1 cellular context compared by ENCODE assay signal in the genomic region with DNA sequence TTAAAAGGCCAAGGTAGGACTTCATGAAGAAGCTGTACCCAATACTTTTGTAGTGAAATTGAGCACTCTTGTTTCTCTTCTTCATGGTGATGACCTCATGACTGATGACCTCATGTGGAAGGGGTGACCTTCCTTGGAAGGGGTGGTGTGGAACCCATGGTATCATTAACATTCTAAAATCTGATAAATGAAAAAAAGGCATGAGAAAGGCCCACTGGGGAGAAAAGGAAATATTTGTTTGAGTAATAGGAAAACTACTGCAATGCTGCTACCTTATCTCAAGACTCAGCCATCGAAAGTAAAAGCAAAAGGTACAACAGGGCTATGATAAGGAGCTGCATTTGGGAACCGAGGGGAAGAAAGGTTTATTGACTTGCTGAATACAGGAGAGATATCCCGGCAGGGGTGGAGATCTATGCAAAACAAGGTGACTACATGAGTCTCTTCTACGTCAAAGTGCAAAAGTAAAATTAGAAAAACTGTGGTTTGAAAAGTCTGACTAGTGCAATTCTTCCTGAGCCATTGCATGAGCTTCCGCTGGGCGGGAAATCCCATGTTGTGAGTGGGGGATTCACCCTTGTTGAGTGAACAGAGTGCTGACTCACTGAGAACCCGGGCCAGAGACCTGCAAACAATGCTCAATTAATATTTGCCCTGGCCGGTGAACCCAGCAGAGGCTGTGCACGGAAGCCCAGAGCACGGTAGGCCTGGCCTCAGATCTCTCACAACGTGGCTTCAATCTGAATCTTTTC.
TF ChIP-seq lines count a peak whose summit lies in the region.

No MANE protein-coding gene starts in this region.

TF ChIP-seq in HepG2, 621 proteins besides CTCF, POLR2A, EP300 and RAD21 (continued from another document and continues in another):
- no peak for TF ChIP-seq AFF4 (CRISPR knock-in tag; IDR thresholded peaks at IDR 0.05)
- TF ChIP-seq ZNF282 (IDR thresholded peaks at IDR 0.05; ENCODE audit: partially characterized antibody) = no peak
- TF ChIP-seq RARA (CRISPR knock-in tag; IDR thresholded peaks at IDR 0.05) = peak; percentile 84
- TF ChIP-seq, protein P1, sequence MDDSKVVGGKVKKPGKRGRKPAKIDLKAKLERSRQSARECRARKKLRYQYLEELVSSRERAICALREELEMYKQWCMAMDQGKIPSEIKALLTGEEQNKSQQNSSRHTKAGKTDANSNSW (CRISPR knock-in tag; IDR thresholded peaks at IDR 0.05; ENCODE audit: borderline replicate concordance) = peak; percentile 80; the same call in 1 of the 2 replicates
- TF ChIP-seq NR2F2 (IDR thresholded peaks at IDR 0.05; ENCODE audit: borderline replicate concordance, low read depth) = peak; percentile 61; the same call in 1 of the 2 replicates
- no peak for TF ChIP-seq SSRP1 (CRISPR knock-in tag; IDR thresholded peaks at IDR 0.05)
- TF ChIP-seq TGIF2 (CRISPR knock-in tag; IDR thresholded peaks at IDR 0.05) = no peak
- peak; percentile 44; the same call in 1 of the 2 replicates for TF ChIP-seq THAP11 (CRISPR knock-in tag; IDR thresholded peaks at IDR 0.05)
- peak; percentile 83; the same call in 1 of the 2 replicates for TF ChIP-seq ETV6 (CRISPR knock-in tag; conservative IDR thresholded peaks at IDR 0.05)
- no peak for TF ChIP-seq POLR2AphosphoS2 (IDR thresholded peaks at IDR 0.05; ENCODE audit: low read depth, low read length)
- peak; percentile 96 for TF ChIP-seq FOSL2 (CRISPR knock-in tag; IDR thresholded peaks at IDR 0.05)
- no peak for TF ChIP-seq PAF1 (CRISPR knock-in tag; IDR thresholded peaks at IDR 0.05)
- no peak for TF ChIP-seq ZNF510 (CRISPR knock-in tag; IDR thresholded peaks at IDR 0.05; ENCODE audit: low read depth)
- no peak for TF ChIP-seq ZNF17 (CRISPR knock-in tag; IDR thresholded peaks at IDR 0.05)
- TF ChIP-seq MAZ (IDR thresholded peaks at IDR 0.05; ENCODE audit: borderline replicate concordance, low read depth, low read length) = no peak
- TF ChIP-seq MAZ (CRISPR knock-in tag; IDR thresholded peaks at IDR 0.05; ENCODE audit: low read depth) = no peak; the same call in 1 of the 2 replicates
- TF ChIP-seq SRF (IDR thresholded peaks at IDR 0.05; ENCODE audit: low read depth, low read length) = no peak
- TF ChIP-seq ZNF331 (CRISPR knock-in tag; IDR thresholded peaks at IDR 0.05) = peak; percentile 73; the same call in 1 of the 2 replicates
- TF ChIP-seq ZNF256 (CRISPR knock-in tag; conservative IDR thresholded peaks at IDR 0.05) = no peak; the same call in 1 of the 2 replicates
- TF ChIP-seq SOX13 (IDR thresholded peaks at IDR 0.05) = peak; percentile 58; the same call in 1 of the 2 replicates
- peak in 1 of 2 experiments; percentile 86; a peak in 2 of 4 replicates for TF ChIP-seq SOX13 (CRISPR knock-in tag; conservative IDR thresholded peaks at IDR 0.05 in 1 of 2, IDR thresholded peaks at IDR 0.05 in 1 of 2)
- no peak for TF ChIP-seq CHD2 (IDR thresholded peaks at IDR 0.05; ENCODE audit: low read depth, low read length)
- peak; percentile 85; the same call in 1 of the 2 replicates for TF ChIP-seq FOSL1 (CRISPR knock-in tag; IDR thresholded peaks at IDR 0.05; ENCODE audit: borderline replicate concordance)
- TF ChIP-seq ZNF792 (CRISPR knock-in tag; IDR thresholded peaks at IDR 0.05) = peak; percentile 86
- TF ChIP-seq ZNF616 (CRISPR knock-in tag; IDR thresholded peaks at IDR 0.05; ENCODE audit: low read depth) = no peak
- 0 out of 2 replicates have a peak, but pooled peaks have one; percentile 35 for TF ChIP-seq ZSCAN31 (CRISPR knock-in tag; IDR thresholded peaks at IDR 0.05; ENCODE audit: low read depth)
- no peak for TF ChIP-seq KDM1A (CRISPR knock-in tag; IDR thresholded peaks at IDR 0.05)
- TF ChIP-seq, protein P2, sequence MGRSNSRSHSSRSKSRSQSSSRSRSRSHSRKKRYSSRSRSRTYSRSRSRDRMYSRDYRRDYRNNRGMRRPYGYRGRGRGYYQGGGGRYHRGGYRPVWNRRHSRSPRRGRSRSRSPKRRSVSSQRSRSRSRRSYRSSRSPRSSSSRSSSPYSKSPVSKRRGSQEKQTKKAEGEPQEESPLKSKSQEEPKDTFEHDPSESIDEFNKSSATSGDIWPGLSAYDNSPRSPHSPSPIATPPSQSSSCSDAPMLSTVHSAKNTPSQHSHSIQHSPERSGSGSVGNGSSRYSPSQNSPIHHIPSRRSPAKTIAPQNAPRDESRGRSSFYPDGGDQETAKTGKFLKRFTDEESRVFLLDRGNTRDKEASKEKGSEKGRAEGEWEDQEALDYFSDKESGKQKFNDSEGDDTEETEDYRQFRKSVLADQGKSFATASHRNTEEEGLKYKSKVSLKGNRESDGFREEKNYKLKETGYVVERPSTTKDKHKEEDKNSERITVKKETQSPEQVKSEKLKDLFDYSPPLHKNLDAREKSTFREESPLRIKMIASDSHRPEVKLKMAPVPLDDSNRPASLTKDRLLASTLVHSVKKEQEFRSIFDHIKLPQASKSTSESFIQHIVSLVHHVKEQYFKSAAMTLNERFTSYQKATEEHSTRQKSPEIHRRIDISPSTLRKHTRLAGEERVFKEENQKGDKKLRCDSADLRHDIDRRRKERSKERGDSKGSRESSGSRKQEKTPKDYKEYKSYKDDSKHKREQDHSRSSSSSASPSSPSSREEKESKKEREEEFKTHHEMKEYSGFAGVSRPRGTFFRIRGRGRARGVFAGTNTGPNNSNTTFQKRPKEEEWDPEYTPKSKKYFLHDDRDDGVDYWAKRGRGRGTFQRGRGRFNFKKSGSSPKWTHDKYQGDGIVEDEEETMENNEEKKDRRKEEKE (IDR thresholded peaks at IDR 0.05) = no peak
- no peak for TF ChIP-seq NR1H2 (CRISPR knock-in tag; IDR thresholded peaks at IDR 0.05; ENCODE audit: borderline replicate concordance, low read depth)
- TF ChIP-seq ZNF317 (CRISPR knock-in tag; IDR thresholded peaks at IDR 0.05) = peak; percentile 42; the same call in 1 of the 2 replicates
- peak; percentile 95 for TF ChIP-seq ETV5 (CRISPR knock-in tag; IDR thresholded peaks at IDR 0.05; ENCODE audit: borderline replicate concordance)
- TF ChIP-seq RXRA (CRISPR knock-in tag; IDR thresholded peaks at IDR 0.05) = peak; percentile 87
- TF ChIP-seq ATF1 (CRISPR knock-in tag; IDR thresholded peaks at IDR 0.05) = no peak; the same call in 1 of the 2 replicates
- TF ChIP-seq FOXA1 (IDR thresholded peaks at IDR 0.05) = no peak
- TF ChIP-seq FOXA1 (CRISPR knock-in tag; IDR thresholded peaks at IDR 0.05) = no peak
- TF ChIP-seq SAP130 (CRISPR knock-in tag; IDR thresholded peaks at IDR 0.05; ENCODE audit: low read depth) = peak; percentile 91
- no peak for TF ChIP-seq EZH2 (conservative IDR thresholded peaks at IDR 0.05; ENCODE audit: low read depth, low read length)
- 0 out of 2 replicates have a peak, but pooled peaks have one; percentile 29 for TF ChIP-seq ZHX2 (IDR thresholded peaks at IDR 0.05; ENCODE audit: low read depth)
- TF ChIP-seq ZHX2 (CRISPR knock-in tag; IDR thresholded peaks at IDR 0.05; ENCODE audit: borderline replicate concordance) = peak; percentile 80; the same call in 1 of the 2 replicates
- TF ChIP-seq MTF1 (CRISPR knock-in tag; IDR thresholded peaks at IDR 0.05) = no peak
- peak; percentile 57; the same call in 1 of the 2 replicates for TF ChIP-seq ZNF143 (CRISPR knock-in tag; IDR thresholded peaks at IDR 0.05)
- TF ChIP-seq, protein P3, sequence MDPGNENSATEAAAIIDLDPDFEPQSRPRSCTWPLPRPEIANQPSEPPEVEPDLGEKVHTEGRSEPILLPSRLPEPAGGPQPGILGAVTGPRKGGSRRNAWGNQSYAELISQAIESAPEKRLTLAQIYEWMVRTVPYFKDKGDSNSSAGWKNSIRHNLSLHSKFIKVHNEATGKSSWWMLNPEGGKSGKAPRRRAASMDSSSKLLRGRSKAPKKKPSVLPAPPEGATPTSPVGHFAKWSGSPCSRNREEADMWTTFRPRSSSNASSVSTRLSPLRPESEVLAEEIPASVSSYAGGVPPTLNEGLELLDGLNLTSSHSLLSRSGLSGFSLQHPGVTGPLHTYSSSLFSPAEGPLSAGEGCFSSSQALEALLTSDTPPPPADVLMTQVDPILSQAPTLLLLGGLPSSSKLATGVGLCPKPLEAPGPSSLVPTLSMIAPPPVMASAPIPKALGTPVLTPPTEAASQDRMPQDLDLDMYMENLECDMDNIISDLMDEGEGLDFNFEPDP (CRISPR knock-in tag; conservative IDR thresholded peaks at IDR 0.05) = 0 out of 2 replicates have a peak, but pooled peaks have one; percentile 32
- TF ChIP-seq CHCHD3 (CRISPR knock-in tag; IDR thresholded peaks at IDR 0.05) = no peak
- TF ChIP-seq ZNF451 (CRISPR knock-in tag; IDR thresholded peaks at IDR 0.05) = no peak
- peak; percentile 90 for TF ChIP-seq ZNF710 (CRISPR knock-in tag; IDR thresholded peaks at IDR 0.05; ENCODE audit: borderline replicate concordance)
- TF ChIP-seq GABPA (IDR thresholded peaks at IDR 0.05; ENCODE audit: low read depth, low read length) = no peak
- peak; percentile 77 for TF ChIP-seq GABPA (CRISPR knock-in tag; IDR thresholded peaks at IDR 0.05; ENCODE audit: low read depth)
- TF ChIP-seq ZSCAN25 (CRISPR knock-in tag; IDR thresholded peaks at IDR 0.05) = peak; percentile 65
- TF ChIP-seq ZNF343 (CRISPR knock-in tag; IDR thresholded peaks at IDR 0.05) = no peak
- TF ChIP-seq REXO4 (CRISPR knock-in tag; IDR thresholded peaks at IDR 0.05; ENCODE audit: borderline replicate concordance) = no peak
- peak; percentile 73 for TF ChIP-seq GABPB1 (CRISPR knock-in tag; IDR thresholded peaks at IDR 0.05)
- TF ChIP-seq SALL1 (CRISPR knock-in tag; IDR thresholded peaks at IDR 0.05) = peak; percentile 99
- TF ChIP-seq ZFP1 (CRISPR knock-in tag; IDR thresholded peaks at IDR 0.05) = 0 out of 2 replicates have a peak, but pooled peaks have one; percentile 48
